Comparison of ENCODE assay signal across 1 cellular context in the genomic region with DNA sequence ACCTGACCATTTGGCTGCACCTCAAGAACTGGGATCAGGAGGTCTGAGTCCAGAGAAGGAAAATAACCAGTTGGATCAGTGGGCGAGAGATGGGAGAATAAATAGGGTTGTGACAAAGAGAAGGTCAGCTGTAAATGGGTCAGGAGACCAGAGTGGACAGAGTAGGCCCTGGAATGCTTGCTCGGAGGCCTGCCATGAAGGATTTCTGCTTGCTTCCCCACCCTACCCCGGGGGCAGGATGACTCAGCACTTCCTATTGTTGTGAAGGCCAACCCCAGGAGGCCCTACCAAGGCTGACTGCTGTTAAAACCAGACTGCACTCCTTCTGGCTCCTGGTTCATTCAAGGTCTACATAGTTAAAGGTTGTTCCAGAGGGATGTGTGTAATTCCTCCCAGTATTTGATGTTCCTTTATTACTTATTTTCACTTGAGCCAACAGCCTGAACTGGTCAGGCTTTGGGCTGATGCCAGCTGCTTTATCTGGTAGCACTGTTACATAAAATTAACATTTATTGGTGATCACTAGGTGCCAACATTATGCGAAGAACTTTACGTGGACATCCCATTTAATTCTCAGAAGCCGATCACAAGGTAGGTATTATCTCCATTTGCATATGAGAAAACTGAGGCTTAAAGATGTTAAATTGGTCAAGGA.
TF ChIP-seq lines count a peak whose summit lies in the region.

No MANE protein-coding gene starts in this region.

TF ChIP-seq in HepG2, 621 proteins besides CTCF, POLR2A, EP300 and RAD21 (continued from another document and continues in another):
- TF ChIP-seq ZNF644 (CRISPR knock-in tag; IDR thresholded peaks at IDR 0.05; ENCODE audit: low read depth) (peak; percentile 86), ZNF34 (CRISPR knock-in tag; IDR thresholded peaks at IDR 0.05; ENCODE audit: borderline replicate concordance) (no peak), FOXP1 (IDR thresholded peaks at IDR 0.05) (no peak), FOXP1 (CRISPR knock-in tag; IDR thresholded peaks at IDR 0.05) (no peak), SALL1 (CRISPR knock-in tag; IDR thresholded peaks at IDR 0.05) (peak; percentile 87), ZNF224 (CRISPR knock-in tag; IDR thresholded peaks at IDR 0.05) (no peak), NFE2L2 (IDR thresholded peaks at IDR 0.05; ENCODE audit: low read length) (peak; percentile 100), CENPX (CRISPR knock-in tag; IDR thresholded peaks at IDR 0.05) (no peak), SMC3 (IDR thresholded peaks at IDR 0.05; ENCODE audit: low read length) (peak; percentile 6; the same call in 1 of the 2 replicates), XRCC5 (optimal IDR thresholded peaks at IDR 0.05; ENCODE audit: low read length) (peak; percentile 25), STAT5B (CRISPR knock-in tag; IDR thresholded peaks at IDR 0.05) (no peak), ZFP82 (CRISPR knock-in tag; IDR thresholded peaks at IDR 0.05; ENCODE audit: borderline replicate concordance) (no peak), NCOA1 (CRISPR knock-in tag; IDR thresholded peaks at IDR 0.05) (no peak), RXRB (CRISPR knock-in tag; IDR thresholded peaks at IDR 0.05; ENCODE audit: borderline replicate concordance) (peak; percentile 85), FOSL1 (CRISPR knock-in tag; IDR thresholded peaks at IDR 0.05; ENCODE audit: borderline replicate concordance) (peak; percentile 78; the same call in 1 of the 2 replicates), ZNF326 (CRISPR knock-in tag; IDR thresholded peaks at IDR 0.05; ENCODE audit: borderline replicate concordance) (no peak), THYN1 (CRISPR knock-in tag; IDR thresholded peaks at IDR 0.05; ENCODE audit: borderline replicate concordance, low read depth) (0 out of 2 replicates have a peak, but pooled peaks have one; percentile 47), MAFF (IDR thresholded peaks at IDR 0.05; ENCODE audit: low read depth, low read length) (peak; percentile 98), TGIF2 (CRISPR knock-in tag; IDR thresholded peaks at IDR 0.05) (no peak), RARA (CRISPR knock-in tag; IDR thresholded peaks at IDR 0.05) (peak; percentile 76), FOSL2 (CRISPR knock-in tag; IDR thresholded peaks at IDR 0.05) (peak; percentile 94), SIN3A (IDR thresholded peaks at IDR 0.05; ENCODE audit: borderline replicate concordance, low read depth, low read length) (peak; percentile 48; the same call in 1 of the 2 replicates), ZNF430 (CRISPR knock-in tag; IDR thresholded peaks at IDR 0.05) (no peak), ONECUT2 (CRISPR knock-in tag; IDR thresholded peaks at IDR 0.05) (no peak), ZNF816 (CRISPR knock-in tag; IDR thresholded peaks at IDR 0.05; ENCODE audit: borderline replicate concordance) (no peak), ELF3 (CRISPR knock-in tag; IDR thresholded peaks at IDR 0.05) (peak; percentile 56; the same call in 1 of the 2 replicates), SKI (IDR thresholded peaks at IDR 0.05; ENCODE audit: partially characterized antibody) (peak; percentile 37), SP1 (IDR thresholded peaks at IDR 0.05) (no peak), SP1 (CRISPR knock-in tag; IDR thresholded peaks at IDR 0.05) (no peak), CC2D1A (CRISPR knock-in tag; IDR thresholded peaks at IDR 0.05) (no peak), KDM2A (CRISPR knock-in tag; IDR thresholded peaks at IDR 0.05; ENCODE audit: borderline replicate concordance, low read depth) (peak; percentile 65; the same call in 1 of the 2 replicates), AGO1 (IDR thresholded peaks at IDR 0.05; ENCODE audit: low read depth, low read length, poor library complexity, severe bottlenecking) (no peak), FOXO1 (CRISPR knock-in tag; IDR thresholded peaks at IDR 0.05) (peak; percentile 38; the same call in 1 of the 2 replicates), MTA3 (CRISPR knock-in tag; IDR thresholded peaks at IDR 0.05) (no peak), ZNF260 (CRISPR knock-in tag; IDR thresholded peaks at IDR 0.05; ENCODE audit: borderline replicate concordance, low read depth) (no peak), TAF1 (CRISPR knock-in tag; IDR thresholded peaks at IDR 0.05) (no peak), NR2F1 (CRISPR knock-in tag; IDR thresholded peaks at IDR 0.05) (0 out of 4 replicates have a peak, but pooled peaks of 1 of the 2 experiments have one; percentile 22), NKX3-1 (CRISPR knock-in tag; IDR thresholded peaks at IDR 0.05) (no peak)
- TF ChIP-seq, protein P1, sequence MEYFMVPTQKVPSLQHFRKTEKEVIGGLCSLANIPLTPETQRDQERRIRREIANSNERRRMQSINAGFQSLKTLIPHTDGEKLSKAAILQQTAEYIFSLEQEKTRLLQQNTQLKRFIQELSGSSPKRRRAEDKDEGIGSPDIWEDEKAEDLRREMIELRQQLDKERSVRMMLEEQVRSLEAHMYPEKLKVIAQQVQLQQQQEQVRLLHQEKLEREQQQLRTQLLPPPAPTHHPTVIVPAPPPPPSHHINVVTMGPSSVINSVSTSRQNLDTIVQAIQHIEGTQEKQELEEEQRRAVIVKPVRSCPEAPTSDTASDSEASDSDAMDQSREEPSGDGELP (IDR thresholded peaks at IDR 0.05; ENCODE audit: borderline replicate concordance, low read depth) = peak; percentile 63; the same call in 1 of the 2 replicates
- TF ChIP-seq, protein P2, sequence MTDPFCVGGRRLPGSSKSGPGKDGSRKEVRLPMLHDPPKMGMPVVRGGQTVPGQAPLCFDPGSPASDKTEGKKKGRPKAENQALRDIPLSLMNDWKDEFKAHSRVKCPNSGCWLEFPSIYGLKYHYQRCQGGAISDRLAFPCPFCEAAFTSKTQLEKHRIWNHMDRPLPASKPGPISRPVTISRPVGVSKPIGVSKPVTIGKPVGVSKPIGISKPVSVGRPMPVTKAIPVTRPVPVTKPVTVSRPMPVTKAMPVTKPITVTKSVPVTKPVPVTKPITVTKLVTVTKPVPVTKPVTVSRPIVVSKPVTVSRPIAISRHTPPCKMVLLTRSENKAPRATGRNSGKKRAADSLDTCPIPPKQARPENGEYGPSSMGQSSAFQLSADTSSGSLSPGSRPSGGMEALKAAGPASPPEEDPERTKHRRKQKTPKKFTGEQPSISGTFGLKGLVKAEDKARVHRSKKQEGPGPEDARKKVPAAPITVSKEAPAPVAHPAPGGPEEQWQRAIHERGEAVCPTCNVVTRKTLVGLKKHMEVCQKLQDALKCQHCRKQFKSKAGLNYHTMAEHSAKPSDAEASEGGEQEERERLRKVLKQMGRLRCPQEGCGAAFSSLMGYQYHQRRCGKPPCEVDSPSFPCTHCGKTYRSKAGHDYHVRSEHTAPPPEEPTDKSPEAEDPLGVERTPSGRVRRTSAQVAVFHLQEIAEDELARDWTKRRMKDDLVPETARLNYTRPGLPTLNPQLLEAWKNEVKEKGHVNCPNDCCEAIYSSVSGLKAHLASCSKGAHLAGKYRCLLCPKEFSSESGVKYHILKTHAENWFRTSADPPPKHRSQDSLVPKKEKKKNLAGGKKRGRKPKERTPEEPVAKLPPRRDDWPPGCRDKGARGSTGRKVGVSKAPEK (CRISPR knock-in tag; IDR thresholded peaks at IDR 0.05; ENCODE audit: borderline replicate concordance) = no peak
- TF ChIP-seq, protein P3, sequence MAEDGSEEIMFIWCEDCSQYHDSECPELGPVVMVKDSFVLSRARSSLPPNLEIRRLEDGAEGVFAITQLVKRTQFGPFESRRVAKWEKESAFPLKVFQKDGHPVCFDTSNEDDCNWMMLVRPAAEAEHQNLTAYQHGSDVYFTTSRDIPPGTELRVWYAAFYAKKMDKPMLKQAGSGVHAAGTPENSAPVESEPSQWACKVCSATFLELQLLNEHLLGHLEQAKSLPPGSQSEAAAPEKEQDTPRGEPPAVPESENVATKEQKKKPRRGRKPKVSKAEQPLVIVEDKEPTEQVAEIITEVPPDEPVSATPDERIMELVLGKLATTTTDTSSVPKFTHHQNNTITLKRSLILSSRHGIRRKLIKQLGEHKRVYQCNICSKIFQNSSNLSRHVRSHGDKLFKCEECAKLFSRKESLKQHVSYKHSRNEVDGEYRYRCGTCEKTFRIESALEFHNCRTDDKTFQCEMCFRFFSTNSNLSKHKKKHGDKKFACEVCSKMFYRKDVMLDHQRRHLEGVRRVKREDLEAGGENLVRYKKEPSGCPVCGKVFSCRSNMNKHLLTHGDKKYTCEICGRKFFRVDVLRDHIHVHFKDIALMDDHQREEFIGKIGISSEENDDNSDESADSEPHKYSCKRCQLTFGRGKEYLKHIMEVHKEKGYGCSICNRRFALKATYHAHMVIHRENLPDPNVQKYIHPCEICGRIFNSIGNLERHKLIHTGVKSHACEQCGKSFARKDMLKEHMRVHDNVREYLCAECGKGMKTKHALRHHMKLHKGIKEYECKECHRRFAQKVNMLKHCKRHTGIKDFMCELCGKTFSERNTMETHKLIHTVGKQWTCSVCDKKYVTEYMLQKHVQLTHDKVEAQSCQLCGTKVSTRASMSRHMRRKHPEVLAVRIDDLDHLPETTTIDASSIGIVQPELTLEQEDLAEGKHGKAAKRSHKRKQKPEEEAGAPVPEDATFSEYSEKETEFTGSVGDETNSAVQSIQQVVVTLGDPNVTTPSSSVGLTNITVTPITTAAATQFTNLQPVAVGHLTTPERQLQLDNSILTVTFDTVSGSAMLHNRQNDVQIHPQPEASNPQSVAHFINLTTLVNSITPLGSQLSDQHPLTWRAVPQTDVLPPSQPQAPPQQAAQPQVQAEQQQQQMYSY (CRISPR knock-in tag; IDR thresholded peaks at IDR 0.05) = no peak
- TF ChIP-seq, protein P4, sequence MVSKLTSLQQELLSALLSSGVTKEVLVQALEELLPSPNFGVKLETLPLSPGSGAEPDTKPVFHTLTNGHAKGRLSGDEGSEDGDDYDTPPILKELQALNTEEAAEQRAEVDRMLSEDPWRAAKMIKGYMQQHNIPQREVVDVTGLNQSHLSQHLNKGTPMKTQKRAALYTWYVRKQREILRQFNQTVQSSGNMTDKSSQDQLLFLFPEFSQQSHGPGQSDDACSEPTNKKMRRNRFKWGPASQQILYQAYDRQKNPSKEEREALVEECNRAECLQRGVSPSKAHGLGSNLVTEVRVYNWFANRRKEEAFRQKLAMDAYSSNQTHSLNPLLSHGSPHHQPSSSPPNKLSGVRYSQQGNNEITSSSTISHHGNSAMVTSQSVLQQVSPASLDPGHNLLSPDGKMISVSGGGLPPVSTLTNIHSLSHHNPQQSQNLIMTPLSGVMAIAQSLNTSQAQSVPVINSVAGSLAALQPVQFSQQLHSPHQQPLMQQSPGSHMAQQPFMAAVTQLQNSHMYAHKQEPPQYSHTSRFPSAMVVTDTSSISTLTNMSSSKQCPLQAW (CRISPR knock-in tag; IDR thresholded peaks at IDR 0.05) = 0 out of 2 replicates have a peak, but pooled peaks have one; percentile 50
- TF ChIP-seq, protein P5, sequence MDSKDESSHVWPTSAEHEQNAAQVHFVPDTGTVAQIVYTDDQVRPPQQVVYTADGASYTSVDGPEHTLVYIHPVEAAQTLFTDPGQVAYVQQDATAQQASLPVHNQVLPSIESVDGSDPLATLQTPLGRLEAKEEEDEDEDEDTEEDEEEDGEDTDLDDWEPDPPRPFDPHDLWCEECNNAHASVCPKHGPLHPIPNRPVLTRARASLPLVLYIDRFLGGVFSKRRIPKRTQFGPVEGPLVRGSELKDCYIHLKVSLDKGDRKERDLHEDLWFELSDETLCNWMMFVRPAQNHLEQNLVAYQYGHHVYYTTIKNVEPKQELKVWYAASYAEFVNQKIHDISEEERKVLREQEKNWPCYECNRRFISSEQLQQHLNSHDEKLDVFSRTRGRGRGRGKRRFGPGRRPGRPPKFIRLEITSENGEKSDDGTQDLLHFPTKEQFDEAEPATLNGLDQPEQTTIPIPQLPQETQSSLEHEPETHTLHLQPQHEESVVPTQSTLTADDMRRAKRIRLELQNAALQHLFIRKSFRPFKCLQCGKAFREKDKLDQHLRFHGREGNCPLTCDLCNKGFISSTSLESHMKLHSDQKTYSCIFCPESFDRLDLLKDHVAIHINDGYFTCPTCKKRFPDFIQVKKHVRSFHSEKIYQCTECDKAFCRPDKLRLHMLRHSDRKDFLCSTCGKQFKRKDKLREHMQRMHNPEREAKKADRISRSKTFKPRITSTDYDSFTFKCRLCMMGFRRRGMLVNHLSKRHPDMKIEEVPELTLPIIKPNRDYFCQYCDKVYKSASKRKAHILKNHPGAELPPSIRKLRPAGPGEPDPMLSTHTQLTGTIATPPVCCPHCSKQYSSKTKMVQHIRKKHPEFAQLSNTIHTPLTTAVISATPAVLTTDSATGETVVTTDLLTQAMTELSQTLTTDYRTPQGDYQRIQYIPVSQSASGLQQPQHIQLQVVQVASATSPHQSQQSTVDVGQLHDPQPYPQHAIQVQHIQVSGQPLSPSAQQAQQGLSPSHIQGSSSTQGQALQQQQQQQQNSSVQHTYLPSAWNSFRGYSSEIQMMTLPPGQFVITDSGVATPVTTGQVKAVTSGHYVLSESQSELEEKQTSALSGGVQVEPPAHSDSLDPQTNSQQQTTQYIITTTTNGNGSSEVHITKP (CRISPR knock-in tag; IDR thresholded peaks at IDR 0.05; ENCODE audit: low read depth) = no peak
- TF ChIP-seq, protein P6, sequence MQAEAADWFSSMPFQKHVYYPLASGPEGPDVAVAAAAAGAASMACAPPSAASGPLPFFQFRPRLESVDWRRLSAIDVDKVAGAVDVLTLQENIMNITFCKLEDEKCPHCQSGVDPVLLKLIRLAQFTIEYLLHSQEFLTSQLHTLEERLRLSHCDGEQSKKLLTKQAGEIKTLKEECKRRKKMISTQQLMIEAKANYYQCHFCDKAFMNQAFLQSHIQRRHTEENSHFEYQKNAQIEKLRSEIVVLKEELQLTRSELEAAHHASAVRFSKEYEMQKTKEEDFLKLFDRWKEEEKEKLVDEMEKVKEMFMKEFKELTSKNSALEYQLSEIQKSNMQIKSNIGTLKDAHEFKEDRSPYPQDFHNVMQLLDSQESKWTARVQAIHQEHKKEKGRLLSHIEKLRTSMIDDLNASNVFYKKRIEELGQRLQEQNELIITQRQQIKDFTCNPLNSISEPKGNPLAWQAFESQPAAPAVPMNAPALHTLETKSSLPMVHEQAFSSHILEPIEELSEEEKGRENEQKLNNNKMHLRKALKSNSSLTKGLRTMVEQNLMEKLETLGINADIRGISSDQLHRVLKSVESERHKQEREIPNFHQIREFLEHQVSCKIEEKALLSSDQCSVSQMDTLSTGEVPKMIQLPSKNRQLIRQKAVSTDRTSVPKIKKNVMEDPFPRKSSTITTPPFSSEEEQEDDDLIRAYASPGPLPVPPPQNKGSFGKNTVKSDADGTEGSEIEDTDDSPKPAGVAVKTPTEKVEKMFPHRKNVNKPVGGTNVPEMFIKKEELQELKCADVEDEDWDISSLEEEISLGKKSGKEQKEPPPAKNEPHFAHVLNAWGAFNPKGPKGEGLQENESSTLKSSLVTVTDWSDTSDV (CRISPR knock-in tag; IDR thresholded peaks at IDR 0.05) = no peak
- TF ChIP-seq, protein P7, sequence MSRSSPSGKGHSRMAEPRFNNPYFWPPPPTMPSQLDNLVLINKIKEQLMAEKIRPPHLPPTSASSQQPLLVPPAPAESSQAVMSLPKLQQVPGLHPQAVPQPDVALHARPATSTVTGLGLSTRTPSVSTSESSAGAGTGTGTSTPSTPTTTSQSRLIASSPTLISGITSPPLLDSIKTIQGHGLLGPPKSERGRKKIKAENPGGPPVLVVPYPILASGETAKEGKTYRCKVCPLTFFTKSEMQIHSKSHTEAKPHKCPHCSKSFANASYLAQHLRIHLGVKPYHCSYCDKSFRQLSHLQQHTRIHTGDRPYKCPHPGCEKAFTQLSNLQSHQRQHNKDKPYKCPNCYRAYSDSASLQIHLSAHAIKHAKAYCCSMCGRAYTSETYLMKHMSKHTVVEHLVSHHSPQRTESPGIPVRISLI (CRISPR knock-in tag; IDR thresholded peaks at IDR 0.05; ENCODE audit: borderline replicate concordance) = no peak
- TF ChIP-seq, protein P8, sequence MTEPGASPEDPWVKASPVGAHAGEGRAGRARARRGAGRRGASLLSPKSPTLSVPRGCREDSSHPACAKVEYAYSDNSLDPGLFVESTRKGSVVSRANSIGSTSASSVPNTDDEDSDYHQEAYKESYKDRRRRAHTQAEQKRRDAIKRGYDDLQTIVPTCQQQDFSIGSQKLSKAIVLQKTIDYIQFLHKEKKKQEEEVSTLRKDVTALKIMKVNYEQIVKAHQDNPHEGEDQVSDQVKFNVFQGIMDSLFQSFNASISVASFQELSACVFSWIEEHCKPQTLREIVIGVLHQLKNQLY (CRISPR knock-in tag; IDR thresholded peaks at IDR 0.05) = no peak
